In the genomic region with DNA sequence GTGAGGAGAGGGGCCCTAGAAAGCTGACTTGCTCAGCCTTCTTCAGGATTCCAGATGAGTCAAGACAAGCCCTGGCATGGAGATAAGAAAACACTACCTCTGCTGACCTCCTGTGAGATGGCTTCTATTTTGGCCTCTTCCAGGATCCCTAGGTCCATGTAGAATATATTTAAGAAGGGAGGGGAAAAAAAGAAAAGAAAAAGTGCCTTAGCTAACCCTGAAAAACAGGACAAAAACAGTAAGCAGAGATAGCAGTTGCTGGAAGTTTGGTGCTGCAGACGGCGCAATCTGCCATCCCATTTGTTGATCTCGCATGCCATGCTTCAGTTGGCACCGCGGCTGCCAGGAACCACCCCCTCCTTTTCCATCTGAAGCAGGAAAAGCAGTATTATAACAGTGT, we compare ENCODE assay signal across 11 cellular contexts.
DNase-seq lines count a peak whose midpoint lies in the region; ATAC-seq, FAIRE-seq and TF ChIP-seq lines count a peak whose summit lies in the region.
"Had no signal": no experiment of that assay in that cellular context is flagged by ENCODE, and none has a peak within 500 bp of the region (broad histone marks: within the 10 kb centered on the region; RNA-seq: fewer than 3 reads in every experiment).

No MANE protein-coding gene starts in this region.

- no peak overlapping the region for H3K27ac Mint-ChIP-seq in activated T-helper 2 cell treated with anti-CD3 and anti-CD28 coated beads, Interferon-gamma antibody, Interleukin-2, Interleukin-4, amounts not matched to agents 10 μg/mL and 5 μg/mL and 100 μg/mL, durations not matched to agents 14 hours and 24 hours and 36 hours
- H3K27ac Mint-ChIP-seq: neural progenitor cell had no signal

- H3K9ac ChIP-seq in rectal smooth muscle tissue (ENCODE audit: low read length), result no peak overlapping the region
- H3K9ac ChIP-seq: neural progenitor cell had no signal

- peaks cover 41% of the 10 kb centered on the region for H3K4me1 Mint-ChIP-seq in activated T-helper 2 cell treated with anti-CD3 and anti-CD28 coated beads, Interferon-gamma antibody, Interleukin-2, Interleukin-4, amounts not matched to agents 10 μg/mL and 5 μg/mL and 100 μg/mL, durations not matched to agents 14 hours and 24 hours and 36 hours (ENCODE audit: low read depth)

- no peak overlapping the region for H3K4me3 Mint-ChIP-seq in activated T-helper 2 cell treated with anti-CD3 and anti-CD28 coated beads, Interferon-gamma antibody, Interleukin-2, Interleukin-4, amounts not matched to agents 10 μg/mL and 5 μg/mL and 100 μg/mL, durations not matched to agents 14 hours and 24 hours and 36 hours (ENCODE audit: low read depth)
- H3K4me3 Mint-ChIP-seq: CD8-positive, alpha-beta memory T cell; neural progenitor cell had no signal

- no peaks in the 10 kb centered on the region for H3K36me3 Mint-ChIP-seq in activated T-helper 2 cell treated with anti-CD3 and anti-CD28 coated beads, Interferon-gamma antibody, Interleukin-2, Interleukin-4, amounts not matched to agents 10 μg/mL and 5 μg/mL and 100 μg/mL, durations not matched to agents 14 hours and 24 hours and 36 hours (ENCODE audit: low read depth)

- no peak for TF ChIP-seq POLR2A in heart left ventricle (IDR thresholded peaks at IDR 0.05)

- DNase-seq in COLO668 (lab: John Stamatoyannopoulos, UW; ENCODE audit: unreplicated experiment), result peak; percentile 43
- peak; percentile 38 for DNase-seq in UCSD-AML1 (lab: John Stamatoyannopoulos, UW; ENCODE audit: unreplicated experiment)
- peak in 2 of 5 donors; percentile 52 to 65 for DNase-seq in heart left ventricle
- no peak for DNase-seq in AG08395 (ENCODE audit: low spot score)
- no peak for DNase-seq in activated T-helper 2 cell treated with anti-CD3 and anti-CD28 coated beads, Interferon-gamma antibody, Interleukin-2, Interleukin-4, amounts not matched to agents 10 μg/mL and 5 μg/mL and 100 μg/mL, durations not matched to agents 14 hours and 24 hours and 36 hours (ENCODE audit: low spot score)
- no peak for DNase-seq in small intestine
- DNase-seq: CD8-positive, alpha-beta memory T cell; effector memory CD4-positive, alpha-beta T cell had no signal

- H3K4me3 ChIP-seq in heart left ventricle, result no peak overlapping the region
- no peak overlapping the region for H3K4me3 ChIP-seq in rectal smooth muscle tissue (ENCODE audit: low read length)
- H3K4me3 ChIP-seq in small intestine (ENCODE audit: low read depth in 1 of 2, low read length in 2 of 2), result no peak overlapping the region
- H3K4me3 ChIP-seq: neural progenitor cell had no signal

- no peak for FAIRE-seq in small intestine (lab: Jason Lieb, UNC)

- TF ChIP-seq CTCF in heart left ventricle (IDR thresholded peaks at IDR 0.05), result no peak

- H3K36me3 ChIP-seq in heart left ventricle (no peaks in the 10 kb centered on the region), rectal smooth muscle tissue (ENCODE audit: control insufficient read depth, insufficient read depth, low read length) (no peaks in the 10 kb centered on the region), small intestine (ENCODE audit: control insufficient read depth in 2 of 2, insufficient read depth in 2 of 2, low read length in 2 of 2) (no peaks in the 10 kb centered on the region)
- H3K36me3 ChIP-seq: neural progenitor cell had no signal

- ATAC-seq in heart left ventricle, result no peak
- ATAC-seq in GM19397 (IDR thresholded peaks at IDR 0.05; ENCODE audit: unreplicated experiment), result no peak

- peak overlapping the region; percentile 83 to 97 (median 94) for H3K27ac ChIP-seq in heart left ventricle
- H3K27ac ChIP-seq in rectal smooth muscle tissue (ENCODE audit: low read depth, low read length), result peak overlapping the region; percentile 60
- H3K27ac ChIP-seq in small intestine (ENCODE audit: low read depth in 1 of 2, low read length in 1 of 2), result peak overlapping the region in 1 of 2 donors; percentile 22
- H3K27ac ChIP-seq: neural progenitor cell had no signal

- WGBS in heart left ventricle, 4 donors, result 13 to 20% (median 16%) methylated on average over 5 of the region's 5 CpGs
- 58 to 84% (median 78%) methylated on average over 5 of the region's 5 CpGs for WGBS in small intestine, 3 donors

- no peaks in the 10 kb centered on the region for H3K27me3 ChIP-seq in heart left ventricle
- no peaks in the 10 kb centered on the region for H3K27me3 ChIP-seq in rectal smooth muscle tissue (ENCODE audit: control insufficient read depth, insufficient read depth, low read length)
- H3K27me3 ChIP-seq in small intestine (ENCODE audit: control insufficient read depth in 2 of 2, insufficient read depth in 2 of 2, low read length in 2 of 2), result no peaks in the 10 kb centered on the region
- H3K27me3 ChIP-seq: neural progenitor cell had no signal

- peaks cover 12 to 63% (median 57%) of the 10 kb centered on the region in 12 donors for H3K4me1 ChIP-seq in heart left ventricle
- peaks cover 51% of the 10 kb centered on the region for H3K4me1 ChIP-seq in rectal smooth muscle tissue (ENCODE audit: control insufficient read depth, insufficient read depth, low read length)
- peaks cover 6 to 7% of the 10 kb centered on the region in 2 donors for H3K4me1 ChIP-seq in small intestine (ENCODE audit: control insufficient read depth in 2 of 2, insufficient read depth in 1 of 2, low read depth in 1 of 2, low read length in 1 of 2)
- H3K4me1 ChIP-seq: neural progenitor cell had no signal

- H3K9me3 ChIP-seq in heart left ventricle (no peaks in the 10 kb centered on the region), small intestine (ENCODE audit: control insufficient read depth, low read depth) (no peaks in the 10 kb centered on the region)

- no peaks in the 10 kb centered on the region for H3K9me3 Mint-ChIP-seq in activated T-helper 2 cell treated with anti-CD3 and anti-CD28 coated beads, Interferon-gamma antibody, Interleukin-2, Interleukin-4, amounts not matched to agents 10 μg/mL and 5 μg/mL and 100 μg/mL, durations not matched to agents 14 hours and 24 hours and 36 hours
- H3K9me3 Mint-ChIP-seq: CD8-positive, alpha-beta memory T cell; neural progenitor cell had no signal

- H3K27me3 Mint-ChIP-seq in activated T-helper 2 cell treated with anti-CD3 and anti-CD28 coated beads, Interferon-gamma antibody, Interleukin-2, Interleukin-4, amounts not matched to agents 10 μg/mL and 5 μg/mL and 100 μg/mL, durations not matched to agents 14 hours and 24 hours and 36 hours (ENCODE audit: low read depth), result no peaks in the 10 kb centered on the region
- H3K27me3 Mint-ChIP-seq: CD8-positive, alpha-beta memory T cell had no signal

- intact Hi-C loops in heart left ventricle (cut with DNase I), result loop anchor here in 9 of 10 donors (5.0 to 10.0 kb wide), 9 partner anchors 51 to 391 kb away; no protein-coding TSS in a partner anchor
- intact Hi-C loops in activated T-helper 2 cell treated with anti-CD3 and anti-CD28 coated beads, Interferon-gamma antibody, Interleukin-2, Interleukin-4, amounts not matched to agents 10 μg/mL and 5 μg/mL and 100 μg/mL, durations not matched to agents 14 hours and 24 hours and 36 hours (cut with micrococcal nuclease), result no loop called here

Comparison
In these comparisons a context has a peak if more than half of its experiments do, and no peak if none do; other contexts are left out.
1. DNase-seq: peak in COLO668 (single experiment) and UCSD-AML1 (single experiment); none in AG08395 (single experiment), activated T-helper 2 cell treated with anti-CD3 and anti-CD28 coated beads, Interferon-gamma antibody, Interleukin-2, Interleukin-4, amounts not matched to agents 10 μg/mL and 5 μg/mL and 100 μg/mL, durations not matched to agents 14 hours and 24 hours and 36 hours (single experiment) and small intestine (single experiment).